Comparison of ENCODE assay signal across 16 cellular contexts in genomic region chr4:53362093-53362492, GRCh38. TPM values are rescaled to one million over a fixed set of nuclear protein-coding genes. Genes with fewer than 3 reads are reported as not detected.
DNase-seq lines count a peak whose midpoint lies in the region; ATAC-seq and TF ChIP-seq lines count a peak whose summit lies in the region.
"Had no signal": no experiment of that assay in that cellular context is flagged by ENCODE, and none has a peak within 500 bp of the region (broad histone marks: within the 10 kb centered on the region; RNA-seq: fewer than 3 reads in every experiment).

No MANE protein-coding gene starts in this region.

- intact Hi-C loops in posterior vena cava (cut with DNase I): no loop called here
- intact Hi-C loops in left colon (cut with DNase I, micrococcal nuclease): no loop called here

- H3K36me3 Mint-ChIP-seq in T-helper 1 cell treated with Interleukin-12 subunit alpha and Interleukin-12 subunit beta and Interleukin-4 antibody, amounts not matched to agents 30 μg/mL and 1 μg/mL, for 36 hours (ENCODE audit: low read depth): peaks cover 11% of the 10 kb centered on the region
- H3K36me3 Mint-ChIP-seq in activated naive CD8-positive, alpha-beta T cell treated with anti-CD3 and anti-CD28 coated beads, Interleukin-2, amount 10 ng/mL, durations not matched to agents 7 days and 5 days: peaks cover 22% of the 10 kb centered on the region
- H3K36me3 Mint-ChIP-seq in neural crest cell (ENCODE audit: low read depth): no peaks in the 10 kb centered on the region

- DNase-seq in T-helper 1 cell (no peak), HFF-Myc (ENCODE audit: extremely low read depth, low read depth) (no peak), neural crest cell (ENCODE audit: low read depth, low spot score) (no peak), posterior vena cava (ENCODE audit: low spot score) (no peak), left colon (no peak)
- DNase-seq in activated naive CD8-positive, alpha-beta T cell treated with anti-CD3 and anti-CD28 coated beads, Interleukin-2, amount 10 ng/mL, durations not matched to agents 7 days and 5 days: no peak
- DNase-seq: 8988T, dermis blood vessel endothelial cell, NCI-H146, SW 1271, tibial artery had no signal

- no peaks in the 10 kb centered on the region for H3K9me3 Mint-ChIP-seq in T-helper 1 cell treated with Interleukin-12 subunit alpha and Interleukin-12 subunit beta and Interleukin-4 antibody, amounts not matched to agents 30 μg/mL and 1 μg/mL, for 36 hours
- H3K9me3 Mint-ChIP-seq in activated naive CD8-positive, alpha-beta T cell treated with anti-CD3 and anti-CD28 coated beads, Interleukin-2, amount 10 ng/mL, durations not matched to agents 7 days and 5 days: no peaks in the 10 kb centered on the region
- no peaks in the 10 kb centered on the region for H3K9me3 Mint-ChIP-seq in neural crest cell
- H3K9me3 Mint-ChIP-seq: GM23338 had no signal

- H3K27me3 Mint-ChIP-seq in T-helper 1 cell treated with Interleukin-12 subunit alpha and Interleukin-12 subunit beta and Interleukin-4 antibody, amounts not matched to agents 30 μg/mL and 1 μg/mL, for 36 hours (ENCODE audit: low read depth): no peaks in the 10 kb centered on the region
- H3K27me3 Mint-ChIP-seq in activated naive CD8-positive, alpha-beta T cell treated with anti-CD3 and anti-CD28 coated beads, Interleukin-2, amount 10 ng/mL, durations not matched to agents 7 days and 5 days: no peaks in the 10 kb centered on the region
- H3K27me3 Mint-ChIP-seq in neural crest cell (ENCODE audit: low read depth): peaks cover 6% of the 10 kb centered on the region

- H3K27ac Mint-ChIP-seq in T-helper 1 cell treated with Interleukin-12 subunit alpha and Interleukin-12 subunit beta and Interleukin-4 antibody, amounts not matched to agents 30 μg/mL and 1 μg/mL, for 36 hours: no peak overlapping the region
- peak overlapping the region; percentile 11 for H3K27ac Mint-ChIP-seq in activated naive CD8-positive, alpha-beta T cell treated with anti-CD3 and anti-CD28 coated beads, Interleukin-2, amount 10 ng/mL, durations not matched to agents 7 days and 5 days
- H3K27ac Mint-ChIP-seq in neural crest cell (ENCODE audit: unreplicated experiment): no peak overlapping the region
- H3K27ac Mint-ChIP-seq: GM23338 had no signal

- POLR2A ChIA-PET in activated naive CD8-positive, alpha-beta T cell treated with anti-CD3 and anti-CD28 coated beads, Interleukin-2, amount 10 ng/mL, durations not matched to agents 7 days and 5 days (lab: Charles Lee): no interaction called here

- ATAC-seq in activated naive CD8-positive, alpha-beta T cell treated with anti-CD3 and anti-CD28 coated beads, Interleukin-2, amount 10 ng/mL, durations not matched to agents 7 days and 5 days (ENCODE audit: low read depth): no peak
- no peak for ATAC-seq in GM21576 (IDR thresholded peaks at IDR 0.05; ENCODE audit: unreplicated experiment)
- ATAC-seq in left colon: no peak
- ATAC-seq: activated CD4-positive, CD25-positive, alpha-beta regulatory T cell treated with anti-CD3 and anti-CD28 coated beads, Interleukin-2, amount 50 U/mL, for 24 hours; GM23338; Panc1 had no signal

- H3K4me3 ChIP-seq in HFF-Myc (replicated peaks; ENCODE audit: low read depth, low read length): peak overlapping the region; percentile 96
- H3K4me3 ChIP-seq: GM23338, tibial artery had no signal

- peaks cover 46% of the 10 kb centered on the region for H3K4me1 Mint-ChIP-seq in T-helper 1 cell treated with Interleukin-12 subunit alpha and Interleukin-12 subunit beta and Interleukin-4 antibody, amounts not matched to agents 30 μg/mL and 1 μg/mL, for 36 hours (ENCODE audit: low read depth)
- peaks cover 52% of the 10 kb centered on the region for H3K4me1 Mint-ChIP-seq in activated naive CD8-positive, alpha-beta T cell treated with anti-CD3 and anti-CD28 coated beads, Interleukin-2, amount 10 ng/mL, durations not matched to agents 7 days and 5 days
- peaks cover 45% of the 10 kb centered on the region for H3K4me1 Mint-ChIP-seq in neural crest cell

- TF ChIP-seq CTCF in HFF-Myc (IDR thresholded peaks at IDR 0.05; ENCODE audit: low read depth, low read length, missing control alignments): no peak
- no peak for TF ChIP-seq CTCF in neural crest cell (conservative IDR thresholded peaks at IDR 0.05)

- H3K4me3 Mint-ChIP-seq in T-helper 1 cell treated with Interleukin-12 subunit alpha and Interleukin-12 subunit beta and Interleukin-4 antibody, amounts not matched to agents 30 μg/mL and 1 μg/mL, for 36 hours: peak overlapping the region; percentile 65
- H3K4me3 Mint-ChIP-seq in activated naive CD8-positive, alpha-beta T cell treated with anti-CD3 and anti-CD28 coated beads, Interleukin-2, amount 10 ng/mL, durations not matched to agents 7 days and 5 days: peak overlapping the region; percentile 48
- H3K4me3 Mint-ChIP-seq in neural crest cell: peak overlapping the region; percentile 77
- H3K4me3 Mint-ChIP-seq: GM23338 had no signal

RNA-seq across cellular contexts. Expression of gene SCFD2, which starts 3.8 kb away (rescaled TPM):
- 10 to 100 TPM; 18.1 to 22.9 TPM for total RNA-seq in activated naive CD8-positive, alpha-beta T cell treated with anti-CD3 and anti-CD28 coated beads, Interleukin-2, amount 10 ng/mL, durations not matched to agents 7 days and 5 days
- 18.6 and 19.8 TPM in 2 replicates for total RNA-seq in neural crest cell
- total RNA-seq in posterior vena cava: 10 to 100 TPM; 17.5 to 18.6 TPM
- total RNA-seq in left colon: 10 to 100 TPM; 11.1 to 15.8 TPM

RNA-seq across cellular contexts. Expression of gene FIP1L1, which starts 15.3 kb away (rescaled TPM):
- 10 to 100 TPM; 75.9 to 78.2 TPM for total RNA-seq in activated naive CD8-positive, alpha-beta T cell treated with anti-CD3 and anti-CD28 coated beads, Interleukin-2, amount 10 ng/mL, durations not matched to agents 7 days and 5 days
- total RNA-seq in neural crest cell: 67.0 and 67.1 TPM in 2 replicates
- 10 to 100 TPM; 38.2 to 38.9 TPM for total RNA-seq in posterior vena cava
- 10 to 100 TPM; 38.7 to 44.7 TPM for total RNA-seq in left colon
